1 cellular context compared by ENCODE assay signal in the genomic region with DNA sequence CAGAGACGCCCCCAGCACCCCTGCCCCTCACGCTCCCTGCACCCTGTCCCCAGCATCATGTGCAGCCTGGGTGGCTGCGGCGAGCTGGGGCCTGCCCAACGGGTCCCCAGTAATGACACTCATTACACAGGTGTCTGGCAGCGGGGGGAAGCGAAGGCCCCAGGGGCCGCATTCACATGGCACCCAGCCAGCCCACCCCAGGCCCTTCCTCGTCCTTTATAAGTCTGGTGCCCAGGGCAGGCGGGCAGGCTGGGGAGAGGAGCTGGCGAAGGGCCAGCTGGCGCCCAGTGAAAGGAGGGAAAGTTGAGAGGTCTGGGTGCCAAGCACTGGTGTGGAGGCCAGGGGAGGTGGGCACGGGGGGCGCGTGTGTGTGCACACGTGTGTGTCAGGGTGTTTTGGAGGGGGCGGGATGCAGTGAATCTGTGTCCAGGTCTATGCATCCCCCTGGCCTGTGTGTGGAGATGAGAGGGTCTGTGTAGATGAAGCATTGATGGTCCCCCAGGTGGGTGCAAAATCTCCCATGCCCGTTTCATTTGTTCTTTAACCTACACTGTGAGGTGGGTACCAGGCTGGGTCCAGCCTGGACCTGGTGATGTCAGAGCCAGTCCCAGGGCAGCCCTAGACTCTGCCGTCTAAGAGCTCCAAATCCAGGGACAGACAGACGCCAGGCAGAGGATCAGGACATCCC.
TF ChIP-seq lines count a peak whose summit lies in the region.

No MANE protein-coding gene starts in this region.

TF ChIP-seq in HepG2, 621 proteins besides CTCF, POLR2A, EP300 and RAD21 (continued from another document and continues in another):
- TF ChIP-seq, protein P1, sequence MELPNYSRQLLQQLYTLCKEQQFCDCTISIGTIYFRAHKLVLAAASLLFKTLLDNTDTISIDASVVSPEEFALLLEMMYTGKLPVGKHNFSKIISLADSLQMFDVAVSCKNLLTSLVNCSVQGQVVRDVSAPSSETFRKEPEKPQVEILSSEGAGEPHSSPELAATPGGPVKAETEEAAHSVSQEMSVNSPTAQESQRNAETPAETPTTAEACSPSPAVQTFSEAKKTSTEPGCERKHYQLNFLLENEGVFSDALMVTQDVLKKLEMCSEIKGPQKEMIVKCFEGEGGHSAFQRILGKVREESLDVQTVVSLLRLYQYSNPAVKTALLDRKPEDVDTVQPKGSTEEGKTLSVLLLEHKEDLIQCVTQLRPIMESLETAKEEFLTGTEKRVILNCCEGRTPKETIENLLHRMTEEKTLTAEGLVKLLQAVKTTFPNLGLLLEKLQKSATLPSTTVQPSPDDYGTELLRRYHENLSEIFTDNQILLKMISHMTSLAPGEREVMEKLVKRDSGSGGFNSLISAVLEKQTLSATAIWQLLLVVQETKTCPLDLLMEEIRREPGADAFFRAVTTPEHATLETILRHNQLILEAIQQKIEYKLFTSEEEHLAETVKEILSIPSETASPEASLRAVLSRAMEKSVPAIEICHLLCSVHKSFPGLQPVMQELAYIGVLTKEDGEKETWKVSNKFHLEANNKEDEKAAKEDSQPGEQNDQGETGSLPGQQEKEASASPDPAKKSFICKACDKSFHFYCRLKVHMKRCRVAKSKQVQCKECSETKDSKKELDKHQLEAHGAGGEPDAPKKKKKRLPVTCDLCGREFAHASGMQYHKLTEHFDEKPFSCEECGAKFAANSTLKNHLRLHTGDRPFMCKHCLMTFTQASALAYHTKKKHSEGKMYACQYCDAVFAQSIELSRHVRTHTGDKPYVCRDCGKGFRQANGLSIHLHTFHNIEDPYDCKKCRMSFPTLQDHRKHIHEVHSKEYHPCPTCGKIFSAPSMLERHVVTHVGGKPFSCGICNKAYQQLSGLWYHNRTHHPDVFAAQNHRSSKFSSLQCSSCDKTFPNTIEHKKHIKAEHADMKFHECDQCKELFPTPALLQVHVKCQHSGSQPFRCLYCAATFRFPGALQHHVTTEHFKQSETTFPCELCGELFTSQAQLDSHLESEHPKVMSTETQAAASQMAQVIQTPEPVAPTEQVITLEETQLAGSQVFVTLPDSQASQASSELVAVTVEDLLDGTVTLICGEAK (IDR thresholded peaks at IDR 0.05) = no peak
- TF ChIP-seq, protein P1 (CRISPR knock-in tag; IDR thresholded peaks at IDR 0.05) = no peak
- TF ChIP-seq ZNF605 (CRISPR knock-in tag; IDR thresholded peaks at IDR 0.05) (peak; percentile 61; the same call in 1 of the 2 replicates), GFI1 (CRISPR knock-in tag; IDR thresholded peaks at IDR 0.05; ENCODE audit: borderline replicate concordance) (no peak), NFE2L2 (IDR thresholded peaks at IDR 0.05; ENCODE audit: low read length) (no peak), SUZ12 (IDR thresholded peaks at IDR 0.05; ENCODE audit: low read depth, low read length) (no peak), NFIB (CRISPR knock-in tag; IDR thresholded peaks at IDR 0.05; ENCODE audit: borderline replicate concordance) (no peak), NFKBIZ (CRISPR knock-in tag; IDR thresholded peaks at IDR 0.05) (no peak), BRD4 (CRISPR knock-in tag; IDR thresholded peaks at IDR 0.05) (no peak), THAP11 (CRISPR knock-in tag; IDR thresholded peaks at IDR 0.05) (no peak), ZNF746 (CRISPR knock-in tag; IDR thresholded peaks at IDR 0.05) (no peak), PLRG1 (conservative IDR thresholded peaks at IDR 0.05) (no peak), ZNF224 (CRISPR knock-in tag; IDR thresholded peaks at IDR 0.05) (no peak), TAF1 (CRISPR knock-in tag; IDR thresholded peaks at IDR 0.05) (no peak), ZNF430 (CRISPR knock-in tag; IDR thresholded peaks at IDR 0.05) (no peak; the same call in 1 of the 2 replicates), ARHGAP35 (CRISPR knock-in tag; IDR thresholded peaks at IDR 0.05; ENCODE audit: borderline replicate concordance) (no peak), RBM39 (IDR thresholded peaks at IDR 0.05; ENCODE audit: low read depth, low read length, poor library complexity, severe bottlenecking) (peak; percentile 47), ZNF776 (CRISPR knock-in tag; IDR thresholded peaks at IDR 0.05) (peak; percentile 66; the same call in 1 of the 2 replicates), ZNF614 (CRISPR knock-in tag; IDR thresholded peaks at IDR 0.05; ENCODE audit: borderline replicate concordance) (no peak), DR1 (CRISPR knock-in tag; IDR thresholded peaks at IDR 0.05) (no peak), GTF3A (CRISPR knock-in tag; conservative IDR thresholded peaks at IDR 0.05) (no peak), TOPORS (CRISPR knock-in tag; IDR thresholded peaks at IDR 0.05) (no peak), THYN1 (CRISPR knock-in tag; IDR thresholded peaks at IDR 0.05; ENCODE audit: borderline replicate concordance, low read depth) (no peak), ZNF775 (CRISPR knock-in tag; IDR thresholded peaks at IDR 0.05; ENCODE audit: borderline replicate concordance) (no peak), PTBP1 (IDR thresholded peaks at IDR 0.05; ENCODE audit: low read depth, low read length, poor library complexity, severe bottlenecking) (peak; percentile 45), ZMYM3 (CRISPR knock-in tag; IDR thresholded peaks at IDR 0.05) (no peak), IKZF1 (IDR thresholded peaks at IDR 0.05) (no peak), SKI (IDR thresholded peaks at IDR 0.05; ENCODE audit: partially characterized antibody) (no peak), ZNF235 (CRISPR knock-in tag; IDR thresholded peaks at IDR 0.05; ENCODE audit: borderline replicate concordance) (peak; percentile 84; the same call in 1 of the 2 replicates)
- TF ChIP-seq, protein P2, sequence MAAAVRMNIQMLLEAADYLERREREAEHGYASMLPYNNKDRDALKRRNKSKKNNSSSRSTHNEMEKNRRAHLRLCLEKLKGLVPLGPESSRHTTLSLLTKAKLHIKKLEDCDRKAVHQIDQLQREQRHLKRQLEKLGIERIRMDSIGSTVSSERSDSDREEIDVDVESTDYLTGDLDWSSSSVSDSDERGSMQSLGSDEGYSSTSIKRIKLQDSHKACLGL (CRISPR knock-in tag; IDR thresholded peaks at IDR 0.05) = 0 out of 2 replicates have a peak, but pooled peaks have one; percentile 30
- TF ChIP-seq, protein P3, sequence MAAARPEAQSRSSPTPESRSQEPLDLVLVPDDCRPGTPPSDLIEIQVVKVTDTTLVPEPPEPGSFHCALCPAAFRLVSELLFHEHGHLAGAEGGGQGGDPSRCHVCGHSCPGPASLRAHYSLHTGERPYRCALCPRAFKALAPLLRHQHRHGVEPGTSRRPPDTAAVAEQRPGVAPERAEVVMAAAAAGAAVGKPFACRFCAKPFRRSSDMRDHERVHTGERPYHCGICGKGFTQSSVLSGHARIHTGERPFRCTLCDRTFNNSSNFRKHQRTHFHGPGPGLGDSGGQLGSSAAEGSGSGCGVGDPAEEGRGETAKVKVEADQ (CRISPR knock-in tag; IDR thresholded peaks at IDR 0.05; ENCODE audit: borderline replicate concordance) = no peak
- TF ChIP-seq, protein P4, sequence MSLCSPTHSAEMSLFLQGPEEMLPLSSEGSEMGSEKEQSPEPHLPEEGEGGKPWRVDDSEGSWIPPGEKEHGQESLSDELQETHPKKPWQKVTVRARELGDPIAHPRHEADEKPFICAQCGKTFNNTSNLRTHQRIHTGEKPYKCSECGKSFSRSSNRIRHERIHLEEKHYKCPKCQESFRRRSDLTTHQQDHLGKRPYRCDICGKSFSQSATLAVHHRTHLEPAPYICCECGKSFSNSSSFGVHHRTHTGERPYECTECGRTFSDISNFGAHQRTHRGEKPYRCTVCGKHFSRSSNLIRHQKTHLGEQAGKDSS (CRISPR knock-in tag; IDR thresholded peaks at IDR 0.05; ENCODE audit: borderline replicate concordance, low read depth) = no peak
- TF ChIP-seq, protein P5, sequence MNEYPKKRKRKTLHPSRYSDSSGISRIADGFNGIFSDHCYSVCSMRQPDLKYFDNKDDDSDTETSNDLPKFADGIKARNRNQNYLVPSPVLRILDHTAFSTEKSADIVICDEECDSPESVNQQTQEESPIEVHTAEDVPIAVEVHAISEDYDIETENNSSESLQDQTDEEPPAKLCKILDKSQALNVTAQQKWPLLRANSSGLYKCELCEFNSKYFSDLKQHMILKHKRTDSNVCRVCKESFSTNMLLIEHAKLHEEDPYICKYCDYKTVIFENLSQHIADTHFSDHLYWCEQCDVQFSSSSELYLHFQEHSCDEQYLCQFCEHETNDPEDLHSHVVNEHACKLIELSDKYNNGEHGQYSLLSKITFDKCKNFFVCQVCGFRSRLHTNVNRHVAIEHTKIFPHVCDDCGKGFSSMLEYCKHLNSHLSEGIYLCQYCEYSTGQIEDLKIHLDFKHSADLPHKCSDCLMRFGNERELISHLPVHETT (CRISPR knock-in tag; conservative IDR thresholded peaks at IDR 0.05) = no peak
- TF ChIP-seq, protein P6, sequence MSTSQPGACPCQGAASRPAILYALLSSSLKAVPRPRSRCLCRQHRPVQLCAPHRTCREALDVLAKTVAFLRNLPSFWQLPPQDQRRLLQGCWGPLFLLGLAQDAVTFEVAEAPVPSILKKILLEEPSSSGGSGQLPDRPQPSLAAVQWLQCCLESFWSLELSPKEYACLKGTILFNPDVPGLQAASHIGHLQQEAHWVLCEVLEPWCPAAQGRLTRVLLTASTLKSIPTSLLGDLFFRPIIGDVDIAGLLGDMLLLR (CRISPR knock-in tag; IDR thresholded peaks at IDR 0.05) = no peak
- TF ChIP-seq, protein P7, sequence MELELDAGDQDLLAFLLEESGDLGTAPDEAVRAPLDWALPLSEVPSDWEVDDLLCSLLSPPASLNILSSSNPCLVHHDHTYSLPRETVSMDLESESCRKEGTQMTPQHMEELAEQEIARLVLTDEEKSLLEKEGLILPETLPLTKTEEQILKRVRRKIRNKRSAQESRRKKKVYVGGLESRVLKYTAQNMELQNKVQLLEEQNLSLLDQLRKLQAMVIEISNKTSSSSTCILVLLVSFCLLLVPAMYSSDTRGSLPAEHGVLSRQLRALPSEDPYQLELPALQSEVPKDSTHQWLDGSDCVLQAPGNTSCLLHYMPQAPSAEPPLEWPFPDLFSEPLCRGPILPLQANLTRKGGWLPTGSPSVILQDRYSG (CRISPR knock-in tag; IDR thresholded peaks at IDR 0.05) = no peak
- TF ChIP-seq, protein P8, sequence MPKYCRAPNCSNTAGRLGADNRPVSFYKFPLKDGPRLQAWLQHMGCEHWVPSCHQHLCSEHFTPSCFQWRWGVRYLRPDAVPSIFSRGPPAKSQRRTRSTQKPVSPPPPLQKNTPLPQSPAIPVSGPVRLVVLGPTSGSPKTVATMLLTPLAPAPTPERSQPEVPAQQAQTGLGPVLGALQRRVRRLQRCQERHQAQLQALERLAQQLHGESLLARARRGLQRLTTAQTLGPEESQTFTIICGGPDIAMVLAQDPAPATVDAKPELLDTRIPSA (CRISPR knock-in tag; IDR thresholded peaks at IDR 0.05; ENCODE audit: borderline replicate concordance) = no peak
- TF ChIP-seq, protein P9, sequence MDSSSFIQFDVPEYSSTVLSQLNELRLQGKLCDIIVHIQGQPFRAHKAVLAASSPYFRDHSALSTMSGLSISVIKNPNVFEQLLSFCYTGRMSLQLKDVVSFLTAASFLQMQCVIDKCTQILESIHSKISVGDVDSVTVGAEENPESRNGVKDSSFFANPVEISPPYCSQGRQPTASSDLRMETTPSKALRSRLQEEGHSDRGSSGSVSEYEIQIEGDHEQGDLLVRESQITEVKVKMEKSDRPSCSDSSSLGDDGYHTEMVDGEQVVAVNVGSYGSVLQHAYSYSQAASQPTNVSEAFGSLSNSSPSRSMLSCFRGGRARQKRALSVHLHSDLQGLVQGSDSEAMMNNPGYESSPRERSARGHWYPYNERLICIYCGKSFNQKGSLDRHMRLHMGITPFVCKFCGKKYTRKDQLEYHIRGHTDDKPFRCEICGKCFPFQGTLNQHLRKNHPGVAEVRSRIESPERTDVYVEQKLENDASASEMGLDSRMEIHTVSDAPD (CRISPR knock-in tag; IDR thresholded peaks at IDR 0.05) = no peak
